22 cellular contexts compared by ENCODE assay signal in the genomic region with DNA sequence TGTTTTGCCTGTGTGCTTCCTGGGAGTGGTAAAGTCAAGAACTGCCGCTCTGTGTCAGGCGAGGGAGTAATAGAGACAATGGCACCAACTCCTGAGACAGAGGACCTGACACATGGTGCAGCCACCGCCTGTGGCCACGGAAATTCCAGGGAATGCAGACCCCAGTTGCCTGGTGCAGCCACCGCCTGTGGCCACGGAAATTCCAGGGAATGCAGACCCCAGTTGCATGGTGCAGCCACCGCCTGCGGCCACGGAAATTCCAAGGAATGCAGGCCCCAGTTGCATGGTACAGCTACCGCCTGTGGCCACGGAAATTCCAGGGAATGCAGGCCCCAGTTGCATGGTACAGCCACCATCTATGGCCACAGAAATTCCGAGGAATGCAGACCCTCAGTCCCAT.
"Had no signal": no experiment of that assay in that cellular context is flagged by ENCODE, and none has a peak within 500 bp of the region (broad histone marks: within the 10 kb centered on the region; RNA-seq: fewer than 3 reads in every experiment).

No MANE protein-coding gene starts in this region.

- H3K9me3 ChIP-seq: ascending aorta, left lung, pancreas, suprapubic skin, upper lobe of right lung had no signal

- H3K4me3 ChIP-seq: ascending aorta, cardiac muscle cell, left lung, pancreas, SK-N-MC, spleen, suprapubic skin, upper lobe of right lung had no signal

- H3K36me3 ChIP-seq: ascending aorta, cardiac muscle cell, left lung, pancreas, spleen, suprapubic skin, upper lobe of right lung had no signal

- H3K27me3 ChIP-seq: ascending aorta, cardiac muscle cell, left lung, pancreas, suprapubic skin, upper lobe of right lung had no signal

- FAIRE-seq: pancreas had no signal

- ATAC-seq: activated CD8-positive, alpha-beta T cell treated with anti-CD3 and anti-CD28 coated beads, Interleukin-2, amount 10 ng/mL, durations not matched to agents 7 days and 5 days; activated naive CD8-positive, alpha-beta T cell treated with anti-CD3 and anti-CD28 coated beads, Interleukin-2, amount 50 U/mL, for 24 hours; effector memory CD8-positive, alpha-beta T cell; left lung; pancreas; stimulated activated memory B cell treated with anti-CD40 and anti-IgM and Interleukin-4, amounts not matched to agents 10 μg/mL and 1 μg/mL and 100 μg/mL, for 72 hours; T-cell had no signal

- H3K4me1 ChIP-seq: left lung, pancreas, upper lobe of right lung had no signal

- H3K27ac ChIP-seq: ascending aorta, left lung, pancreas, SK-N-MC, spleen, suprapubic skin, upper lobe of right lung, VCaP had no signal

- DNase-seq: activated CD4-positive, alpha-beta T cell treated with anti-CD3 and anti-CD28 coated beads for 4 hours; activated CD8-positive, alpha-beta memory T cell treated with anti-CD3 and anti-CD28 coated beads, Interleukin-2, amount 50 U/mL, for 48 hours; activated CD8-positive, alpha-beta T cell treated with anti-CD3 and anti-CD28 coated beads, Interleukin-2, amount 10 ng/mL, durations not matched to agents 7 days and 5 days; activated naive CD4-positive, alpha-beta T cell treated with Interleukin-2 at 50 U/mL for 16 hours; activated naive CD8-positive, alpha-beta T cell treated with anti-CD3 and anti-CD28 coated beads, Interleukin-2, amount 50 U/mL, for 24 hours; cortex of kidney; effector memory CD8-positive, alpha-beta T cell; left lung; mesendoderm; pancreas; right cardiac atrium; spleen; stimulated activated CD4-positive, alpha-beta T cell treated with anti-CD3 and anti-CD28 coated beads, Interleukin-1b, Interleukin-23, amount 100 ng/mL, for 48 hours; T-cell; T1000 had no signal
